ENCODE assay signal across 21 cellular contexts in the genomic region with DNA sequence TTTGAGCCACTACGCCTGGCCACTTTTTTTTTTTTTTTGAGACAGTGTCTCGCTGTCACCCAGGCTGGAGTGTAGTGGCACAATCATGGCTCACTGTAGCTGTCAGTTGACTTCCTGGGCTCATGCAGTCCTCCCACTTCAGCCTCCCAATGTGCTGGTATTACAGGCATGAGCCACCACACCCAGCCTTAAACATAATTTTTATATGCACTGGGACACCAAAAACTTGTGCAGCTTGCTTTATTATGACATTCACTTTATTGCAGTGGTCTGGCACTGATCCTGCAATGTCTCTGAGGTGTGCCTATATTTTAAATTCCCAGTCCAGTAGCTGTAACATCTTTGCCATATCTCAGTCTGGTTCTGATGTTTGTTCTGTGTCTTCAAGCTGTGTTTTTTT. TPM values are rescaled to one million over a fixed set of nuclear protein-coding genes. Genes with fewer than 3 reads are reported as not detected.
DNase-seq lines count a peak whose midpoint lies in the region; ATAC-seq and TF ChIP-seq lines count a peak whose summit lies in the region.
"Had no signal": no experiment of that assay in that cellular context is flagged by ENCODE, and none has a peak within 500 bp of the region (broad histone marks: within the 10 kb centered on the region; RNA-seq: fewer than 3 reads in every experiment).

No MANE protein-coding gene starts in this region.

- peak overlapping the region; percentile 58 for H3K27ac Mint-ChIP-seq in activated naive CD8-positive, alpha-beta T cell
- H3K27ac Mint-ChIP-seq in activated naive CD8-positive, alpha-beta T cell treated with anti-CD3 and anti-CD28 coated beads, Interleukin-2, amount 50 U/mL, for 24 hours = no peak overlapping the region
- no peak overlapping the region for H3K27ac Mint-ChIP-seq in activated T-helper 1 cell treated with anti-CD3 and anti-CD28 coated beads, Interleukin-12 subunit alpha, Interleukin-12 subunit beta, Interleukin-2, Interleukin-4 antibody, amounts not matched to agents 30 ng/mL and 10 ng/mL and 1 ng/mL, durations not matched to agents 14 hours and 24 hours and 36 hours
- H3K27ac Mint-ChIP-seq: CD4-positive, alpha-beta T cell; HFFc6; IgD-negative memory B cell had no signal

- DNase-seq in activated naive CD8-positive, alpha-beta T cell treated with anti-CD3 and anti-CD28 coated beads, Interleukin-2, amount 50 U/mL, for 24 hours = no peak
- DNase-seq in GM04504 (ENCODE audit: low read depth) (peak; percentile 12), fibroblast of villous mesenchyme (ENCODE audit: low read depth) (peak; percentile 49), transverse colon (peak; percentile 34), DMS153 (lab: John Stamatoyannopoulos, UW) (no peak)
- no peak for DNase-seq in activated T-helper 1 cell treated with anti-CD3 and anti-CD28 coated beads, Interleukin-12 subunit alpha, Interleukin-12 subunit beta, Interleukin-2, Interleukin-4 antibody, amounts not matched to agents 30 ng/mL and 10 ng/mL and 1 ng/mL, durations not matched to agents 14 hours and 24 hours and 36 hours (ENCODE audit: low spot score)
- DNase-seq: BE2C; C1 segment of cervical spinal cord; Caco-2; CD4-positive, alpha-beta T cell; DMS79 treated with DMSO at 0.1 percent for 48 hours; GF-D8; GOT3; H7; HFFc6 had no signal

- H3K4me3 Mint-ChIP-seq in activated naive CD8-positive, alpha-beta T cell = no peak overlapping the region
- H3K4me3 Mint-ChIP-seq in activated naive CD8-positive, alpha-beta T cell treated with anti-CD3 and anti-CD28 coated beads, Interleukin-2, amount 50 U/mL, for 24 hours = no peak overlapping the region
- H3K4me3 Mint-ChIP-seq in activated T-helper 1 cell treated with anti-CD3 and anti-CD28 coated beads, Interleukin-12 subunit alpha, Interleukin-12 subunit beta, Interleukin-2, Interleukin-4 antibody, amounts not matched to agents 30 ng/mL and 10 ng/mL and 1 ng/mL, durations not matched to agents 14 hours and 24 hours and 36 hours = no peak overlapping the region
- H3K4me3 Mint-ChIP-seq: CD4-positive, alpha-beta T cell; HFFc6; IgD-negative memory B cell had no signal

- H3K4me1 ChIP-seq in transverse colon = peaks cover 2 to 12% (median 8%) of the 10 kb centered on the region in 4 donors
- H3K4me1 ChIP-seq: BE2C had no signal

- peaks cover 35% of the 10 kb centered on the region for H3K36me3 Mint-ChIP-seq in activated naive CD8-positive, alpha-beta T cell
- H3K36me3 Mint-ChIP-seq in activated naive CD8-positive, alpha-beta T cell treated with anti-CD3 and anti-CD28 coated beads, Interleukin-2, amount 50 U/mL, for 24 hours (ENCODE audit: low read depth) = peaks cover 43% of the 10 kb centered on the region
- H3K36me3 Mint-ChIP-seq in activated T-helper 1 cell treated with anti-CD3 and anti-CD28 coated beads, Interleukin-12 subunit alpha, Interleukin-12 subunit beta, Interleukin-2, Interleukin-4 antibody, amounts not matched to agents 30 ng/mL and 10 ng/mL and 1 ng/mL, durations not matched to agents 14 hours and 24 hours and 36 hours (ENCODE audit: low read depth) = peaks cover 21% of the 10 kb centered on the region

- peaks cover 43% of the 10 kb centered on the region for H3K4me1 Mint-ChIP-seq in activated naive CD8-positive, alpha-beta T cell (ENCODE audit: low read depth)
- peaks cover 4% of the 10 kb centered on the region for H3K4me1 Mint-ChIP-seq in activated naive CD8-positive, alpha-beta T cell treated with anti-CD3 and anti-CD28 coated beads, Interleukin-2, amount 50 U/mL, for 24 hours
- no peaks in the 10 kb centered on the region for H3K4me1 Mint-ChIP-seq in activated T-helper 1 cell treated with anti-CD3 and anti-CD28 coated beads, Interleukin-12 subunit alpha, Interleukin-12 subunit beta, Interleukin-2, Interleukin-4 antibody, amounts not matched to agents 30 ng/mL and 10 ng/mL and 1 ng/mL, durations not matched to agents 14 hours and 24 hours and 36 hours (ENCODE audit: low read depth)

- TF ChIP-seq CTCF in fibroblast of villous mesenchyme (IDR thresholded peaks at IDR 0.05; ENCODE audit: insufficient read depth, low read depth, low read length) (no peak), transverse colon (IDR thresholded peaks at IDR 0.05) (no peak)

- no peak for ATAC-seq in activated naive CD8-positive, alpha-beta T cell treated with anti-CD3 and anti-CD28 coated beads, Interleukin-2, amount 50 U/mL, for 24 hours
- no peak for ATAC-seq in HG03139 (IDR thresholded peaks at IDR 0.05; ENCODE audit: unreplicated experiment)
- ATAC-seq: GM12878, HCT116, HepG2 had no signal

- TF ChIP-seq EP300 in transverse colon (IDR thresholded peaks at IDR 0.05; ENCODE audit: low read depth) = no peak

- no peaks in the 10 kb centered on the region for H3K9me3 ChIP-seq in transverse colon
- H3K9me3 ChIP-seq: BE2C, Caco-2 had no signal

- no peaks in the 10 kb centered on the region for H3K27me3 ChIP-seq in transverse colon
- H3K27me3 ChIP-seq: BE2C had no signal

- peaks cover 0 to 6% (median 0%) of the 10 kb centered on the region in 4 donors for H3K36me3 ChIP-seq in transverse colon

- H3K4me3 ChIP-seq in fibroblast of villous mesenchyme (ENCODE audit: low read depth, low read length) (no peak overlapping the region), transverse colon (no peak overlapping the region)
- H3K4me3 ChIP-seq: GM12878 had no signal

- WGBS in transverse colon (ENCODE audit: low coverage in 1 of 2), 2 donors = 82% methylated on average over 2 of the region's 2 CpGs; no CpG with 5 or more reads in 1 of the 2 donors

- no peaks in the 10 kb centered on the region for H3K9me3 Mint-ChIP-seq in activated naive CD8-positive, alpha-beta T cell (ENCODE audit: low read depth)
- no peaks in the 10 kb centered on the region for H3K9me3 Mint-ChIP-seq in activated naive CD8-positive, alpha-beta T cell treated with anti-CD3 and anti-CD28 coated beads, Interleukin-2, amount 50 U/mL, for 24 hours
- H3K9me3 Mint-ChIP-seq in activated T-helper 1 cell treated with anti-CD3 and anti-CD28 coated beads, Interleukin-12 subunit alpha, Interleukin-12 subunit beta, Interleukin-2, Interleukin-4 antibody, amounts not matched to agents 30 ng/mL and 10 ng/mL and 1 ng/mL, durations not matched to agents 14 hours and 24 hours and 36 hours = no peaks in the 10 kb centered on the region
- H3K9me3 Mint-ChIP-seq: CD4-positive, alpha-beta T cell; HFFc6 had no signal

- in situ Hi-C loops in transverse colon (cut with MboI; ENCODE audit: low pct_ligation_motif_present in 1 of 4, low pct_unique_long_range_greater_than_20kb in 1 of 4, low sequenced_read_pairs in 3 of 4) = no loop called here

- H3K27ac ChIP-seq in transverse colon = no peak overlapping the region

- TF ChIP-seq POLR2A in transverse colon (IDR thresholded peaks at IDR 0.05) = no peak

- H3K27me3 Mint-ChIP-seq in activated naive CD8-positive, alpha-beta T cell = no peaks in the 10 kb centered on the region
- H3K27me3 Mint-ChIP-seq in activated naive CD8-positive, alpha-beta T cell treated with anti-CD3 and anti-CD28 coated beads, Interleukin-2, amount 50 U/mL, for 24 hours = no peaks in the 10 kb centered on the region
- no peaks in the 10 kb centered on the region for H3K27me3 Mint-ChIP-seq in activated T-helper 1 cell treated with anti-CD3 and anti-CD28 coated beads, Interleukin-12 subunit alpha, Interleukin-12 subunit beta, Interleukin-2, Interleukin-4 antibody, amounts not matched to agents 30 ng/mL and 10 ng/mL and 1 ng/mL, durations not matched to agents 14 hours and 24 hours and 36 hours (ENCODE audit: insufficient read depth)
- H3K27me3 Mint-ChIP-seq: CD4-positive, alpha-beta T cell; IgD-negative memory B cell had no signal

- intact Hi-C loops in transverse colon (cut with DNase I; ENCODE audit: low total_unique reads) = no loop called here
- intact Hi-C loops in activated T-helper 1 cell treated with anti-CD3 and anti-CD28 coated beads, Interleukin-12 subunit alpha, Interleukin-12 subunit beta, Interleukin-2, Interleukin-4 antibody, amounts not matched to agents 30 ng/mL and 10 ng/mL and 1 ng/mL, durations not matched to agents 14 hours and 24 hours and 36 hours (cut with micrococcal nuclease) = no loop called here

RNA-seq across cellular contexts. Expression of gene KAT14, which starts 34.7 kb away (rescaled TPM):
- total RNA-seq in fibroblast of villous mesenchyme = 13.9 and 16.0 TPM in 2 replicates
- 10 to 100 TPM; 17.3 to 58.0 (median 24.0) TPM for total RNA-seq in transverse colon
- total RNA-seq in activated T-helper 1 cell treated with anti-CD3 and anti-CD28 coated beads, Interleukin-12 subunit alpha, Interleukin-12 subunit beta, Interleukin-2, Interleukin-4 antibody, amounts not matched to agents 30 ng/mL and 10 ng/mL and 1 ng/mL, durations not matched to agents 14 hours and 24 hours and 36 hours = 17.1 and 17.9 TPM in 2 replicates

RNA-seq across cellular contexts. Expression of gene PET117, which starts 34.7 kb away (rescaled TPM):
- total RNA-seq in fibroblast of villous mesenchyme (9.5 and 9.7 TPM in 2 replicates), transverse colon (10 to 100 TPM in 2 of 4 donors, 1 to 10 TPM in 2; 2.8 to 17.7 (median 11.2) TPM)
- total RNA-seq in activated T-helper 1 cell treated with anti-CD3 and anti-CD28 coated beads, Interleukin-12 subunit alpha, Interleukin-12 subunit beta, Interleukin-2, Interleukin-4 antibody, amounts not matched to agents 30 ng/mL and 10 ng/mL and 1 ng/mL, durations not matched to agents 14 hours and 24 hours and 36 hours = 16.3 and 16.7 TPM in 2 replicates

Comparison
In these comparisons a context has a peak if more than half of its experiments do, and no peak if none do; other contexts are left out.
1. DNase-seq: peak in GM04504 (single experiment), fibroblast of villous mesenchyme (single experiment) and transverse colon (single experiment); none in activated naive CD8-positive, alpha-beta T cell treated with anti-CD3 and anti-CD28 coated beads, Interleukin-2, amount 50 U/mL, for 24 hours (single experiment), activated T-helper 1 cell treated with anti-CD3 and anti-CD28 coated beads, Interleukin-12 subunit alpha, Interleukin-12 subunit beta, Interleukin-2, Interleukin-4 antibody, amounts not matched to agents 30 ng/mL and 10 ng/mL and 1 ng/mL, durations not matched to agents 14 hours and 24 hours and 36 hours (single experiment) and DMS153 (single experiment).